33 cellular contexts compared by ENCODE assay signal in the genomic region with DNA sequence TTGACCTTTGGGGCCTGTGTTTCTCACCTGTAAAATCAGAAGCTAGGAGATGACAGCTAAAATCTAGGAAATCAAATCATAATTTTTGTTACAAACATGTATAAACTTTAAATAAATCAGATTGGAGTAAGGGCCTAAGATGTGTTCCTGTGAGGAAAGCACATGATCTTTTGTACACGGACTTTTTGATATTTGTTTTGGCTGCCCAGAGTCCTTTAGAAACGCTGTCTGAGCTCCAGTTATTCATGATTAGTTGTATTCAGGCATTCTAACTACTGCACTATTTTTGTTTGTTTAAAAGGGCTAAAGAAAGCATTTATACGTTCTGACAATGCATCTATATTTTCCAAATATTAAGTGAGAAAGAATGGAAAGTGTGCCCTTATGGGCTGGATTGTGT.
DNase-seq lines count a peak whose midpoint lies in the region; ATAC-seq, FAIRE-seq and TF ChIP-seq lines count a peak whose summit lies in the region.
"Had no signal": no experiment of that assay in that cellular context is flagged by ENCODE, and none has a peak within 500 bp of the region (broad histone marks: within the 10 kb centered on the region; RNA-seq: fewer than 3 reads in every experiment).

No MANE protein-coding gene starts in this region.

- H3K9me3 ChIP-seq in duodenal mucosa (ENCODE audit: control insufficient read depth in 1 of 2, low read length in 2 of 2) (no peaks in the 10 kb centered on the region), pancreas (no peaks in the 10 kb centered on the region)
- H3K9me3 ChIP-seq: A549; BE2C; BLaER1; BLaER1 treated with 17β-estradiol and CSF1 and Interleukin-3, amounts not matched to agents 10 nM and 100 nM; Caco-2 had no signal

- CTCF ChIA-PET in activated CD4-positive, alpha-beta memory T cell treated with anti-CD3 and anti-CD28 coated beads for 36 hours (lab: Charles Lee): no interaction called here

- no peaks in the 10 kb centered on the region for H3K36me3 Mint-ChIP-seq in activated CD4-positive, alpha-beta memory T cell treated with anti-CD3 and anti-CD28 coated beads for 36 hours
- H3K36me3 Mint-ChIP-seq: CD14-positive monocyte; CD4-positive, CD25-positive, alpha-beta regulatory T cell; CD8-positive, alpha-beta memory T cell; CD8-positive, alpha-beta T cell had no signal

- no peak overlapping the region for H3K4me3 Mint-ChIP-seq in activated CD4-positive, alpha-beta memory T cell treated with anti-CD3 and anti-CD28 coated beads for 36 hours
- H3K4me3 Mint-ChIP-seq: B cell; CD14-positive monocyte; CD4-positive, alpha-beta memory T cell; CD4-positive, alpha-beta T cell; CD4-positive, CD25-positive, alpha-beta regulatory T cell; CD8-positive, alpha-beta memory T cell; CD8-positive, alpha-beta T cell had no signal

- ATAC-seq in pancreas (peak in 3 of 4 donors; percentile 62 to 81 (median 74)), GM21423 (IDR thresholded peaks at IDR 0.05; ENCODE audit: unreplicated experiment) (no peak)
- ATAC-seq: A549; CD8-positive, alpha-beta T cell had no signal

- POLR2A ChIA-PET in activated CD4-positive, alpha-beta memory T cell treated with anti-CD3 and anti-CD28 coated beads for 36 hours (lab: Charles Lee): no interaction called here

- H3K4me1 ChIP-seq in duodenal mucosa (ENCODE audit: control insufficient read depth in 1 of 2, insufficient read depth in 2 of 2, low read length in 2 of 2) (no peaks in the 10 kb centered on the region), pancreas (peaks cover 0 to 20% (median 0%) of the 10 kb centered on the region in 3 donors)
- H3K4me1 ChIP-seq: A549; BLaER1; BLaER1 treated with 17β-estradiol and CSF1 and Interleukin-3, amounts not matched to agents 10 nM and 100 nM; Caco-2 had no signal

- DNase-seq in pancreas: no peak
- no peak for DNase-seq in activated CD4-positive, alpha-beta memory T cell treated with anti-CD3 and anti-CD28 coated beads for 36 hours
- DNase-seq: 8988T; ACHN; AML-193; BE2C; C1 segment of cervical spinal cord; Caco-2; Calu3; CD4-positive, alpha-beta memory T cell; CD4-positive, alpha-beta T cell; CD4-positive, CD25-positive, alpha-beta regulatory T cell; CD8-positive, alpha-beta memory T cell; CD8-positive, alpha-beta T cell; COR-L47; DMS 273 treated with DMSO at 0.1 percent for 48 hours; DMS153; DMS53; DMS79; DMS79 treated with DMSO at 0.1 percent for 48 hours; DND-41; EL had no signal

- peak overlapping the region; percentile 10 for H3K27ac ChIP-seq in duodenal mucosa (ENCODE audit: low read depth, low read length)
- no peak overlapping the region for H3K27ac ChIP-seq in pancreas
- H3K27ac ChIP-seq: 22Rv1; A549; BLaER1; BLaER1 treated with 17β-estradiol and CSF1 and Interleukin-3, amounts not matched to agents 10 nM and 100 nM; C4-2B had no signal

- no peaks in the 10 kb centered on the region for H3K27me3 Mint-ChIP-seq in activated CD4-positive, alpha-beta memory T cell treated with anti-CD3 and anti-CD28 coated beads for 36 hours
- H3K27me3 Mint-ChIP-seq: B cell; CD4-positive, alpha-beta memory T cell; CD4-positive, alpha-beta T cell; CD4-positive, CD25-positive, alpha-beta regulatory T cell had no signal

- intact Hi-C loops in pancreas (cut with DNase I): no loop called here
- intact Hi-C loops in activated CD4-positive, alpha-beta memory T cell treated with anti-CD3 and anti-CD28 coated beads for 36 hours (cut with micrococcal nuclease): no loop called here

- H3K36me3 ChIP-seq in duodenal mucosa (ENCODE audit: control insufficient read depth in 1 of 2, insufficient read depth in 2 of 2, low read length in 2 of 2) (no peaks in the 10 kb centered on the region), pancreas (no peaks in the 10 kb centered on the region)
- H3K36me3 ChIP-seq: BE2C; BLaER1; BLaER1 treated with 17β-estradiol and CSF1 and Interleukin-3, amounts not matched to agents 10 nM and 100 nM had no signal

- no peaks in the 10 kb centered on the region for H3K4me1 Mint-ChIP-seq in activated CD4-positive, alpha-beta memory T cell treated with anti-CD3 and anti-CD28 coated beads for 36 hours (ENCODE audit: low read depth)
- H3K4me1 Mint-ChIP-seq: B cell; CD14-positive monocyte; CD4-positive, alpha-beta memory T cell; CD4-positive, CD25-positive, alpha-beta regulatory T cell; CD8-positive, alpha-beta memory T cell had no signal

- H3K4me3 ChIP-seq in duodenal mucosa (ENCODE audit: low read depth in 1 of 2, low read length in 2 of 2): no peak overlapping the region
- H3K4me3 ChIP-seq in pancreas: no peak overlapping the region
- H3K4me3 ChIP-seq: A549; BLaER1; BLaER1 treated with 17β-estradiol and CSF1 and Interleukin-3, amounts not matched to agents 10 nM and 100 nM had no signal

- FAIRE-seq in pancreas (lab: Jason Lieb, UNC): no peak
- FAIRE-seq: A204.1, A549, D721Med had no signal

- H3K27ac Mint-ChIP-seq in activated CD4-positive, alpha-beta memory T cell treated with anti-CD3 and anti-CD28 coated beads for 36 hours: no peak overlapping the region
- H3K27ac Mint-ChIP-seq: B cell; CD14-positive monocyte; CD4-positive, alpha-beta memory T cell; CD4-positive, alpha-beta T cell; CD4-positive, CD25-positive, alpha-beta regulatory T cell; CD8-positive, alpha-beta T cell had no signal

- WGBS in pancreas, 2 donors: 26 to 33% methylated on average over 3 of the region's 3 CpGs

- H3K9me3 Mint-ChIP-seq in activated CD4-positive, alpha-beta memory T cell treated with anti-CD3 and anti-CD28 coated beads for 36 hours: peaks cover 20% of the 10 kb centered on the region

- H3K27me3 ChIP-seq in duodenal mucosa (ENCODE audit: control insufficient read depth in 1 of 2, insufficient read depth in 2 of 2, low read length in 2 of 2) (no peaks in the 10 kb centered on the region), pancreas (no peaks in the 10 kb centered on the region)
- H3K27me3 ChIP-seq: BE2C; BLaER1; BLaER1 treated with 17β-estradiol and CSF1 and Interleukin-3, amounts not matched to agents 10 nM and 100 nM had no signal

- no peak overlapping the region for H3K9ac ChIP-seq in duodenal mucosa (ENCODE audit: low read depth in 1 of 2, low read length in 2 of 2)
- H3K9ac ChIP-seq: BLaER1; BLaER1 treated with 17β-estradiol and CSF1 and Interleukin-3, amounts not matched to agents 10 nM and 100 nM had no signal

- TF ChIP-seq CTCF in pancreas (IDR thresholded peaks at IDR 0.05): no peak
